ENCODE assay signal across 12 cellular contexts in the genomic region with DNA sequence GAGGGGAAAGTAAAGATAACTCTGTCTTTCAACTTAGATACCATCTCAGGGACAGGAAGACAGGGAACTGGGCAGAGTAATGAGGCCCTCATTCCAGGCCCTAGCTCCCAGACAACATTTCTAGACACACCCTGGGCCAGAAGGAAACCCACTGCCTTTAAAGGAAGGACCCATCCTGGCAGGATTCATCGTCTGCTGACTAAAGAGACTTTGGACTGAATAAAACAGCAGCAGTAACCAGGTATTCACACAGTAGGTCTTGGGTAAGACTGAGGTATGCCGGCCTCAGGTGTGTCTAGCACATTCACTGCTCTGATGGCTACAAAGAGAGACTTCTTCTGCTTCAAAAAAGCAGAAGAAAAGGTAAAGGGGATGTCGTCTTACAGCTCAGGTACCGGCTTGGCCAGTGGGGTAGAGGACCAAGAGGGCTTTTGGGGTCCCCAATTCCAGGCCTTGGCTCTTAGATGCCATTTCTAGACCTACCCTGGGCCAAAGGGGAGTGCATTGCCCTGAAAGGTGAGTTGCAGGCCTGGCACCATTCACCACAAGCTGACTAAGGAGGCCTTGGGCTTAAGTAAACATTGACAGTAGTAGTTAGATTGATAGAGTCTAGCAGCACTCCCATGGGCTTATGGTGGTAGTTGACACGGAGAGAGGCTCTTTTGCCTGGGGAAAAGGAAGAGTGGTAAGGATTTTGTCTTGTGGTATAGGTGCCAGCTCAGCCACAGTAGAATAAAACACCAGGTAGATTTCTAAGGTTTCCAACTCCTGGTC. TPM values are rescaled to one million over a fixed set of nuclear protein-coding genes. Genes with fewer than 3 reads are reported as not detected.
DNase-seq lines count a peak whose midpoint lies in the region; ATAC-seq, FAIRE-seq and TF ChIP-seq lines count a peak whose summit lies in the region.
"Had no signal": no experiment of that assay in that cellular context is flagged by ENCODE, and none has a peak within 500 bp of the region (broad histone marks: within the 10 kb centered on the region; RNA-seq: fewer than 3 reads in every experiment).

No MANE protein-coding gene starts in this region.

- peak; percentile 15 for ATAC-seq in GM21825 (IDR thresholded peaks at IDR 0.05; ENCODE audit: unreplicated experiment)
- ATAC-seq in gastroesophageal sphincter: no peak

- no peak for TF ChIP-seq EP300 in gastroesophageal sphincter (IDR thresholded peaks at IDR 0.05)

- H3K4me1 ChIP-seq in Caco-2 (peaks cover 24% of the 10 kb centered on the region), gastroesophageal sphincter (peaks cover 0 to 26% (median 0%) of the 10 kb centered on the region in 3 donors)
- H3K4me1 ChIP-seq: SJCRH30 had no signal

- CTCF ChIA-PET in Caco-2 (lab: Charles Lee): no interaction called here

- POLR2A ChIA-PET in Caco-2 (lab: Charles Lee): no interaction called here

- H3K27me3 Mint-ChIP-seq in Caco-2 (ENCODE audit: insufficient read depth, unreplicated experiment): no peaks in the 10 kb centered on the region
- peaks cover 2% of the 10 kb centered on the region for H3K27me3 Mint-ChIP-seq in glutamatergic neuron (ENCODE audit: unreplicated experiment)

- no peak for FAIRE-seq in RCC 7860 (lab: Jason Lieb, UNC)
- FAIRE-seq: D721Med had no signal

- H3K9me3 Mint-ChIP-seq in Caco-2 (ENCODE audit: unreplicated experiment): peaks cover 27% of the 10 kb centered on the region
- peaks cover 15% of the 10 kb centered on the region for H3K9me3 Mint-ChIP-seq in glutamatergic neuron (ENCODE audit: unreplicated experiment)

- no peak for TF ChIP-seq CTCF in Caco-2 (IDR thresholded peaks at IDR 0.05; ENCODE audit: insufficient read depth in 1 of 2, low read depth in 1 of 2, low read length in 1 of 2, severe bottlenecking in 1 of 2, unreplicated experiment in 1 of 2)
- no peak for TF ChIP-seq CTCF in gastroesophageal sphincter (IDR thresholded peaks at IDR 0.05)
- TF ChIP-seq CTCF in glutamatergic neuron (IDR thresholded peaks at IDR 0.05; ENCODE audit: partially characterized antibody, unreplicated experiment): no peak

- TF ChIP-seq POLR2A in gastroesophageal sphincter (IDR thresholded peaks at IDR 0.05): no peak

- H3K9me3 ChIP-seq in Caco-2 (0 out of 2 replicates have a peak, but pooled peaks cover 4% of the 10 kb centered on the region), gastroesophageal sphincter (peaks cover 0 to 15% (median 0%) of the 10 kb centered on the region in 3 donors)

- no peaks in the 10 kb centered on the region; the same call in 1 of the 2 replicates for H3K36me3 ChIP-seq in Caco-2 (ENCODE audit: control insufficient read depth, insufficient read depth, low read length)
- peaks cover 0 to 11% of the 10 kb centered on the region in 2 donors for H3K36me3 ChIP-seq in gastroesophageal sphincter
- H3K36me3 ChIP-seq: SJCRH30 had no signal

- H3K4me1 Mint-ChIP-seq in Caco-2 (ENCODE audit: low read depth, unreplicated experiment) (peaks cover 9% of the 10 kb centered on the region), glutamatergic neuron (ENCODE audit: low read depth, unreplicated experiment) (no peaks in the 10 kb centered on the region)

- H3K27ac Mint-ChIP-seq in Caco-2 (ENCODE audit: unreplicated experiment) (peak overlapping the region; percentile 37), glutamatergic neuron (ENCODE audit: unreplicated experiment) (no peak overlapping the region)

- H3K4me3 Mint-ChIP-seq in Caco-2 (ENCODE audit: unreplicated experiment) (no peak overlapping the region), glutamatergic neuron (ENCODE audit: unreplicated experiment) (no peak overlapping the region)

- H3K4me3 ChIP-seq in Caco-2 (ENCODE audit: low read depth, low read length) (no peak overlapping the region), gastroesophageal sphincter (no peak overlapping the region)
- H3K4me3 ChIP-seq: SJCRH30 had no signal

- H3K27ac ChIP-seq in gastroesophageal sphincter: no peak overlapping the region
- H3K27ac ChIP-seq: HL-60, SJCRH30 had no signal

- intact Hi-C loops in Caco-2 (cut with micrococcal nuclease; ENCODE audit: unreplicated experiment) (no loop called here), head of caudate nucleus (cut with DNase I) (no loop called here)

- H3K27me3 ChIP-seq in Caco-2 (replicated peaks; ENCODE audit: control insufficient read depth, insufficient read depth, low read length): no peaks in the 10 kb centered on the region
- H3K27me3 ChIP-seq in gastroesophageal sphincter: no peaks in the 10 kb centered on the region
- H3K27me3 ChIP-seq: SJCRH30 had no signal

- DNase-seq in Caco-2: peak in 1 of 2 experiments; percentile 13
- peak; percentile 32 for DNase-seq in RCC 7860 (ENCODE audit: low spot score)
- peak; percentile 28 for DNase-seq in iris pigment epithelial cell (ENCODE audit: low read depth)
- DNase-seq in glutamatergic neuron: no peak
- no peak for DNase-seq in head of caudate nucleus
- DNase-seq in DMS153 (lab: John Stamatoyannopoulos, UW): no peak
- DNase-seq: NCI-H2081 treated with DMSO at 0.1 percent for 48 hours, SJCRH30 had no signal

- BruUV-seq in Caco-2 (replicated peaks; lab: Mats Ljungman, UMichigan): no TSS peak

- H3K36me3 Mint-ChIP-seq in Caco-2 (ENCODE audit: insufficient read depth, unreplicated experiment) (no peaks in the 10 kb centered on the region), glutamatergic neuron (ENCODE audit: unreplicated experiment) (peaks cover 33% of the 10 kb centered on the region)

- WGBS in gastroesophageal sphincter (ENCODE audit: low coverage in 1 of 2), 2 donors: 78 to 83% methylated on average over 4 to 5 of the region's 5 CpGs

RNA-seq across cellular contexts. Expression of gene SNX14, which starts 13.4 kb away (rescaled TPM):
- total RNA-seq in Caco-2 (2022) (85.0 and 87.5 TPM in 2 replicates), gastroesophageal sphincter (100 to 1,000 TPM in 1 of 4 donors, 10 to 100 TPM in 3; 28.7 to 105 (median 48.8) TPM), glutamatergic neuron (ENCODE audit: unreplicated experiment) (73.6 TPM)

Comparison
In these comparisons a context has a peak if more than half of its experiments do, and no peak if none do; other contexts are left out.
1. DNase-seq: peak in RCC 7860 (single experiment) and iris pigment epithelial cell (single experiment); none in glutamatergic neuron (single experiment), head of caudate nucleus (0 of 42) and DMS153 (single experiment).